ENCODE assay signal across 23 cellular contexts in genomic region chr11:69775163-69775755, GRCh38. TPM values are rescaled to one million over a fixed set of nuclear protein-coding genes. Genes with fewer than 3 reads are reported as not detected.
DNase-seq lines count a peak whose midpoint lies in the region; ATAC-seq and TF ChIP-seq lines count a peak whose summit lies in the region.
"Had no signal": no experiment of that assay in that cellular context is flagged by ENCODE, and none has a peak within 500 bp of the region (broad histone marks: within the 10 kb centered on the region; RNA-seq: fewer than 3 reads in every experiment).

FGF4 (minus strand) TSS chr11:69775341; CDS start chr11:69775084, 257 bp downstream.

- H3K27me3 ChIP-seq in NT2/D1 (ENCODE audit: insufficient read depth, insufficient read length) (peaks cover 30% of the 10 kb centered on the region), neural progenitor cell (peaks cover 72% of the 10 kb centered on the region)

- H3K27ac ChIP-seq in neural progenitor cell: no peak within 1 kb of the TSS
- H3K27ac ChIP-seq: body of pancreas, epithelial cell of prostate, gastrocnemius medialis, neutrophil, sigmoid colon, stomach, uterus had no signal

- peaks cover 29% of the 10 kb centered on the region for H3F3A ChIP-seq in neural progenitor cell (ENCODE audit: low read depth)

- H3K9ac ChIP-seq in NT2/D1 (ENCODE audit: insufficient read length, low read depth): peak within 1 kb of the TSS; percentile 79
- no peak within 1 kb of the TSS for H3K9ac ChIP-seq in neural progenitor cell

- TF ChIP-seq CTCF in neural progenitor cell (IDR thresholded peaks at IDR 0.05): peak; percentile 7

- no peaks in the 10 kb centered on the region for H3K9me3 Mint-ChIP-seq in neural progenitor cell
- H3K9me3 Mint-ChIP-seq: activated naive CD4-positive, alpha-beta T cell treated with anti-CD3 and anti-CD28 coated beads, Interleukin-2, amount 50 U/mL, for 72 hours; activated T-cell treated with anti-CD3 and anti-CD28 coated beads, Interleukin-2, amount 50 U/mL, for 72 hours had no signal

- H4K20me1 ChIP-seq in neural progenitor cell (ENCODE audit: low read depth): peaks cover 13% of the 10 kb centered on the region

- peaks cover 59% of the 10 kb centered on the region for H3K27me3 Mint-ChIP-seq in neural progenitor cell (ENCODE audit: insufficient read depth, low read depth)

- H3K4me3 Mint-ChIP-seq in neural progenitor cell: peak within 1 kb of the TSS; percentile 53

- peak within 1 kb of the TSS; percentile 65 for H3K4me3 ChIP-seq in NT2/D1 (ENCODE audit: insufficient read length, low read depth)
- peak within 1 kb of the TSS; percentile 35 for H3K4me3 ChIP-seq in iPS-11a (ENCODE audit: low read depth, low read length)
- H3K4me3 ChIP-seq in neural progenitor cell: peak within 1 kb of the TSS; percentile 51
- H3K4me3 ChIP-seq: body of pancreas, gastrocnemius medialis, sigmoid colon, stomach, uterus had no signal

- H2AFZ ChIP-seq in neural progenitor cell (replicated peaks): peak within 1 kb of the TSS; percentile 73

- no peaks in the 10 kb centered on the region for H3K9me3 ChIP-seq in NT2/D1 (ENCODE audit: insufficient read depth, low read length)
- no peaks in the 10 kb centered on the region for H3K9me3 ChIP-seq in neural progenitor cell (ENCODE audit: low read depth)
- H3K9me3 ChIP-seq: body of pancreas, gastrocnemius medialis, neutrophil, sigmoid colon, stomach, uterus had no signal

- no peak within 1 kb of the TSS for H3K27ac Mint-ChIP-seq in neural progenitor cell
- H3K27ac Mint-ChIP-seq: activated naive CD4-positive, alpha-beta T cell treated with anti-CD3 and anti-CD28 coated beads, Interleukin-2, amount 50 U/mL, for 72 hours; activated T-cell treated with anti-CD3 and anti-CD28 coated beads, Interleukin-2, amount 50 U/mL, for 72 hours had no signal

- H3K4me2 ChIP-seq in neural progenitor cell: peak within 1 kb of the TSS; percentile 75

- H3K79me2 ChIP-seq in neural progenitor cell (ENCODE audit: low read depth): no peaks in the 10 kb centered on the region

- peaks cover 9% of the 10 kb centered on the region for H3K4me1 Mint-ChIP-seq in neural progenitor cell

- peak; percentile 71 for DNase-seq in ELF-1 (ENCODE audit: low read depth, low spot score)
- DNase-seq in NT2/D1 (ENCODE audit: low read depth, low spot score): no peak
- DNase-seq in neural progenitor cell (ENCODE audit: low spot score): peak; percentile 60
- no peak for DNase-seq in D341Med (ENCODE audit: low spot score)
- DNase-seq in erythroblast (lab: John Stamatoyannopoulos, UW): no peak
- no peak for DNase-seq in Ammon's horn (ENCODE audit: low spot score)
- DNase-seq: activated T-cell treated with anti-CD3 and anti-CD28 coated beads, Interleukin-2, amount 50 U/mL, for 72 hours; body of pancreas; cortex of kidney; gastrocnemius medialis; islet precursor cell; NCI-H1436 treated with DMSO at 0.1 percent for 48 hours; NCI-H2171 treated with DMSO at 0.1 percent for 48 hours; NCI-H82; sigmoid colon; stimulated activated CD4-positive, alpha-beta T cell treated with anti-CD3 and anti-CD28 coated beads, Interleukin-1b, Interleukin-23, amount 100 ng/mL, for 48 hours; stomach; uterus had no signal

- ATAC-seq in HG03378 (IDR thresholded peaks at IDR 0.05; ENCODE audit: unreplicated experiment): no peak
- ATAC-seq: activated naive CD4-positive, alpha-beta T cell treated with anti-CD3 and anti-CD28 coated beads, Interleukin-2, amount 50 U/mL, for 72 hours; activated T-cell treated with anti-CD3 and anti-CD28 coated beads, Interleukin-2, amount 50 U/mL, for 72 hours; body of pancreas; gastrocnemius medialis had no signal

- H3K36me3 ChIP-seq in NT2/D1 (ENCODE audit: insufficient read depth, insufficient read length, low read length): no peaks in the 10 kb centered on the region
- H3K36me3 ChIP-seq in neural progenitor cell: no peaks in the 10 kb centered on the region
- H3K36me3 ChIP-seq: gastrocnemius medialis, neutrophil, sigmoid colon, stomach, uterus had no signal

- H3K4me1 ChIP-seq in NT2/D1 (ENCODE audit: insufficient read depth, insufficient read length) (peaks cover 17% of the 10 kb centered on the region), neural progenitor cell (peaks cover 52% of the 10 kb centered on the region)
- H3K4me1 ChIP-seq: body of pancreas, gastrocnemius medialis, uterus had no signal

- H3K36me3 Mint-ChIP-seq in neural progenitor cell: no peaks in the 10 kb centered on the region
- H3K36me3 Mint-ChIP-seq: activated naive CD4-positive, alpha-beta T cell treated with anti-CD3 and anti-CD28 coated beads, Interleukin-2, amount 50 U/mL, for 72 hours had no signal

- TF ChIP-seq POLR2A in erythroblast (IDR thresholded peaks at IDR 0.05; ENCODE audit: low read length): no peak

RNA-seq across cellular contexts. Expression of gene FGF4, which starts in this region (rescaled TPM):
- total RNA-seq in neural progenitor cell (ENCODE audit: low replicate concordance): 0.22 TPM in 1 of 2 replicates, not detected in the other
- total RNA-seq: activated naive CD4-positive, alpha-beta T cell treated with anti-CD3 and anti-CD28 coated beads, Interleukin-2, amount 50 U/mL, for 72 hours; activated T-cell treated with anti-CD3 and anti-CD28 coated beads, Interleukin-2, amount 50 U/mL, for 72 hours; body of pancreas; gastrocnemius medialis; sigmoid colon; stomach; uterus had no signal

Comparison
In these comparisons a context has a peak if more than half of its experiments do, and no peak if none do; other contexts are left out.
1. Peak in DNase-seq, H3K4me3 ChIP-seq and H3K4me2 ChIP-seq in neural progenitor cell; RNA of the gene not detected or under 1 TPM.